In genomic region chr5:178940569-178941360, GRCh38 we compare ENCODE assay signal across 9 cellular contexts. TPM values are rescaled to one million over a fixed set of nuclear protein-coding genes. Genes with fewer than 3 reads are reported as not detected.
DNase-seq lines count a peak whose midpoint lies in the region; ATAC-seq, FAIRE-seq and TF ChIP-seq lines count a peak whose summit lies in the region.
"Had no signal": no experiment of that assay in that cellular context is flagged by ENCODE, and none has a peak within 500 bp of the region (broad histone marks: within the 10 kb centered on the region; RNA-seq: fewer than 3 reads in every experiment).

ZNF454 (plus strand) TSS chr5:178941198; CDS start chr5:178942792, 1,594 bp downstream.

- H2BK120ac ChIP-seq in H1 (replicated peaks; ENCODE audit: low read depth, low read length), result no peak within 1 kb of the TSS

- no peak within 1 kb of the TSS for H2BK15ac ChIP-seq in H1 (ENCODE audit: low read length)

- peak within 1 kb of the TSS; percentile 63 to 90 for H3K4me2 ChIP-seq in H1 (ENCODE audit: insufficient read depth in 1 of 2, low read depth in 2 of 2, low read length in 2 of 2)

- no peak; a peak in 1 of 4 replicates for TF ChIP-seq CTCF in H1 (IDR thresholded peaks at IDR 0.05; ENCODE audit: control extremely low read depth in 1 of 3, insufficient read depth in 1 of 3, low read depth in 1 of 3, low read length in 3 of 3)
- no peak for TF ChIP-seq CTCF in lower leg skin (IDR thresholded peaks at IDR 0.05)
- TF ChIP-seq CTCF in testis (IDR thresholded peaks at IDR 0.05), result no peak
- TF ChIP-seq CTCF in WERI-Rb-1 (IDR thresholded peaks at IDR 0.05; ENCODE audit: low read depth, low read length), result no peak

- CTCF ChIA-PET in H1 (lab: Charles Lee; ENCODE audit: partially characterized antibody), result no interaction called here

- FAIRE-seq in H1 (lab: Jason Lieb, UNC), result no peak

- H3K23ac ChIP-seq in H1 (ENCODE audit: insufficient read length), result no peak within 1 kb of the TSS

- no peak within 1 kb of the TSS for H2BK12ac ChIP-seq in H1 (ENCODE audit: low read depth, low read length)

- intact Hi-C loops in lower leg skin (cut with DNase I; ENCODE audit: low total_unique reads) (no loop called here), testis (cut with DNase I; ENCODE audit: low total_unique reads) (no loop called here)

- no peak within 1 kb of the TSS for H3K18ac ChIP-seq in H1 (ENCODE audit: extremely low read depth, low read length)

- H3K36me3 ChIP-seq in H1 (ENCODE audit: control insufficient read depth in 2 of 4, insufficient read depth in 4 of 4, low read length in 3 of 4), result peaks cover 0 to 6% (median 0%) of the 10 kb centered on the region in 4 experiments; a peak in 2 of 8 replicates
- no peaks in the 10 kb centered on the region for H3K36me3 ChIP-seq in testis (ENCODE audit: low read depth, missing control alignments)
- H3K36me3 ChIP-seq in WERI-Rb-1, result no peaks in the 10 kb centered on the region

- peak within 1 kb of the TSS; percentile 91 for H4K8ac ChIP-seq in H1 (ENCODE audit: extremely low read depth, insufficient read depth, low read length)

- DNase-seq in NCI-H1105 (lab: John Stamatoyannopoulos, UW), result peak; percentile 57
- peak; percentile 48 to 69 for DNase-seq in H1 (ENCODE audit: low read depth in 1 of 2, low spot score in 2 of 2)
- DNase-seq in lower leg skin (ENCODE audit: low spot score in 2 of 2), result peak; percentile 80 to 96
- peak; percentile 96 for DNase-seq in testis
- no peak for DNase-seq in WERI-Rb-1
- DNase-seq in effector CD8-positive, alpha-beta T cell (lab: John Stamatoyannopoulos, UW), result no peak
- no peak for DNase-seq in NCI-H345 (lab: John Stamatoyannopoulos, UW)

- no peak for TF ChIP-seq EP300 in H1 (IDR thresholded peaks at IDR 0.05; ENCODE audit: borderline replicate concordance in 1 of 2, low read depth in 2 of 2, low read length in 2 of 2)

- H3K9me3 ChIP-seq in H1 (ENCODE audit: insufficient read depth in 2 of 2, low read depth in 1 of 2, low read length in 1 of 2) (peaks cover 82 to 92% of the 10 kb centered on the region in 2 experiments), testis (no peaks in the 10 kb centered on the region), WERI-Rb-1 (ENCODE audit: severe bottlenecking) (peaks cover 7% of the 10 kb centered on the region)

- H3K27ac ChIP-seq in H1 (ENCODE audit: low read depth, low read length) (no peak within 1 kb of the TSS), testis (peak within 1 kb of the TSS; percentile 28 to 72), WERI-Rb-1 (no peak within 1 kb of the TSS)
- H3K27ac ChIP-seq: HL-60 had no signal

- H3K4me3 ChIP-seq in H1 (ENCODE audit: extremely low read depth in 1 of 4, insufficient read depth in 2 of 4, low read depth in 3 of 4, low read length in 4 of 4) (peak within 1 kb of the TSS; percentile 47 to 93 (median 55)), lower leg skin (ENCODE audit: low read depth, poor library complexity, severe bottlenecking) (peak within 1 kb of the TSS; percentile 37), testis (peak within 1 kb of the TSS; percentile 72 to 75), WERI-Rb-1 (ENCODE audit: low read depth, low read length) (no peak within 1 kb of the TSS)

- H3K14ac ChIP-seq in H1 (ENCODE audit: insufficient read length), result no peak within 1 kb of the TSS

- ATAC-seq in GM18907 (IDR thresholded peaks at IDR 0.05; ENCODE audit: unreplicated experiment), result no peak

- peak within 1 kb of the TSS; percentile 57 for H4K5ac ChIP-seq in H1 (ENCODE audit: insufficient read length, low read depth, low read length)

- no peaks in the 10 kb centered on the region; the same call in 1 of the 2 replicates for H3K79me1 ChIP-seq in H1 (ENCODE audit: low read depth, low read length)

- no peak within 1 kb of the TSS for H3K4ac ChIP-seq in H1 (replicated peaks; ENCODE audit: insufficient read length, low read depth, low read length)

- no peak within 1 kb of the TSS for H2AK5ac ChIP-seq in H1 (ENCODE audit: low read depth, low read length)

- H2AFZ ChIP-seq in H1 (ENCODE audit: low read length), result no peak within 1 kb of the TSS; the same call in 1 of the 2 replicates

- peak within 1 kb of the TSS in 3 of 4 experiments; percentile 29 to 76 (median 53); a peak in 5 of 7 replicates for H3K9ac ChIP-seq in H1 (replicated peaks in 1 of 4; ENCODE audit: extremely low read depth in 1 of 4, low read depth in 3 of 4, low read length in 3 of 4)

- peaks cover 6% of the 10 kb centered on the region; the same call in 1 of the 2 replicates for H3K23me2 ChIP-seq in H1 (ENCODE audit: low read depth, low read length)

- H2BK5ac ChIP-seq in H1 (ENCODE audit: low read depth, low read length), result no peak within 1 kb of the TSS; the same call in 1 of the 2 replicates

- WGBS in H1 (ENCODE audit: extremely low coverage in 1 of 2, insufficient coverage in 1 of 2, insufficient read length in 1 of 2, insufficient replicate concordance in 2 of 2, low coverage in 1 of 2, low lambda C conversion rate in 2 of 2, missing lambda C conversion rate in 1 of 2), 2 experiments, result 54% methylated on average over 58 of the region's 69 CpGs; no CpG with 5 or more reads in 1 of the 2 experiments
- 3 to 14% methylated on average over 57 to 61 of the region's 69 CpGs for WGBS in lower leg skin, 2 donors
- WGBS in testis, 2 donors, result 1 to 9% methylated on average over 13 to 65 of the region's 69 CpGs

- POLR2A ChIA-PET in H1 (lab: Charles Lee; ENCODE audit: partially characterized antibody), result interaction anchor here (0.5 to 1.8 kb wide), 4 partner anchors 28 to 173 kb away, joined by 3 to 5 read pairs (median 4); partner anchors contain the start of gene ZFP2

- TF ChIP-seq RAD21 in H1 (IDR thresholded peaks at IDR 0.05 in 1 of 2, conservative IDR thresholded peaks at IDR 0.05 in 1 of 2; ENCODE audit: low read depth in 2 of 2, low read length in 2 of 2), result no peak

- H3K4me1 ChIP-seq in H1 (replicated peaks in 1 of 4; ENCODE audit: control insufficient read depth in 3 of 4, insufficient read depth in 4 of 4, low read length in 3 of 4), result no peaks in the 10 kb centered on the region; a peak in 1 of 7 replicates
- H3K4me1 ChIP-seq in testis, result peaks cover 4% of the 10 kb centered on the region

- H3K79me2 ChIP-seq in H1 (ENCODE audit: control insufficient read depth in 1 of 2, insufficient read depth in 2 of 2, low read length in 2 of 2), result no peaks in the 10 kb centered on the region

- no peak within 1 kb of the TSS for H2BK20ac ChIP-seq in H1 (ENCODE audit: low read length)

- no peaks in the 10 kb centered on the region for H4K20me1 ChIP-seq in H1 (replicated peaks in 1 of 2; ENCODE audit: control insufficient read depth in 1 of 2, insufficient read depth in 2 of 2, low read length in 2 of 2)

- no peak within 1 kb of the TSS for H3K56ac ChIP-seq in H1 (replicated peaks; ENCODE audit: insufficient read length, low read depth, low read length)

- H4K91ac ChIP-seq in H1 (replicated peaks; ENCODE audit: insufficient read length, low read length), result no peak within 1 kb of the TSS

- H3K27me3 ChIP-seq in H1 (replicated peaks in 1 of 4; ENCODE audit: control insufficient read depth in 3 of 4, extremely low read depth in 1 of 4, insufficient read depth in 3 of 4, low read length in 3 of 4), result no peaks in the 10 kb centered on the region; a peak in 2 of 7 replicates
- no peaks in the 10 kb centered on the region for H3K27me3 ChIP-seq in testis
- no peaks in the 10 kb centered on the region for H3K27me3 ChIP-seq in WERI-Rb-1 (ENCODE audit: insufficient read depth, low read depth, severe bottlenecking)

- TF ChIP-seq POLR2A in H1 (IDR thresholded peaks at IDR 0.05; ENCODE audit: control extremely low read depth in 1 of 2, low read depth in 2 of 2, low read length in 2 of 2) (no peak), lower leg skin (IDR thresholded peaks at IDR 0.05) (no peak), testis (IDR thresholded peaks at IDR 0.05) (peak; percentile 29)

TF ChIP-seq in H1, 55 proteins besides CTCF, POLR2A, EP300 and RAD21 (continues in another document):
- TF ChIP-seq CREB1 (IDR thresholded peaks at IDR 0.05) (no peak; the same call in 1 of the 2 replicates), SP2 (IDR thresholded peaks at IDR 0.05; ENCODE audit: low read length) (no peak), CBX8 (IDR thresholded peaks at IDR 0.05; ENCODE audit: borderline replicate concordance, low read depth, low read length) (no peak), SIRT6 (IDR thresholded peaks at IDR 0.05; ENCODE audit: low read length) (no peak), SUZ12 (IDR thresholded peaks at IDR 0.05; ENCODE audit: low read length) (no peak), SIN3A (conservative IDR thresholded peaks at IDR 0.05 in 1 of 2, IDR thresholded peaks at IDR 0.05 in 1 of 2; ENCODE audit: low read depth in 1 of 2, low read length in 2 of 2) (no peak), E2F6 (IDR thresholded peaks at IDR 0.05) (peak; percentile 72; the same call in 1 of the 2 replicates), JUN (IDR thresholded peaks at IDR 0.05; ENCODE audit: low read depth, low read length) (no peak), GTF2F1 (IDR thresholded peaks at IDR 0.05; ENCODE audit: borderline replicate concordance, low read depth, low read length) (no peak), TEAD4 (IDR thresholded peaks at IDR 0.05; ENCODE audit: low read depth, low read length) (no peak), SAP30 (IDR thresholded peaks at IDR 0.05; ENCODE audit: insufficient read depth, insufficient replicate concordance, low read length) (no peak), EGR1 (IDR thresholded peaks at IDR 0.05; ENCODE audit: borderline replicate concordance, low read depth, low read length) (no peak), POU5F1 (IDR thresholded peaks at IDR 0.05; ENCODE audit: low read depth, low read length) (no peak), SP4 (IDR thresholded peaks at IDR 0.05; ENCODE audit: low read length) (no peak)

RNA-seq across cellular contexts. Expression of gene ZNF454, which starts in this region (rescaled TPM):
- total RNA-seq in H1 (2021; fragmentation: NEBNext Ultra II Directional; extraction: Animal tissue kit (Norgen Biotek cat#: 25700)), result 0.88 and 1.2 TPM in 2 replicates
- polyA plus RNA-seq in H1 (2011; rRNA removed) (0.33 and 0.69 TPM in 2 replicates), testis (ENCODE audit: insufficient read depth, low read depth, low replicate concordance) (4.4 TPM)
- polyA plus RNA-seq in H1 (2011; cell fraction: cytosol; rRNA removed), result 0.89 TPM
- polyA plus RNA-seq in H1 (2011; cell fraction: nucleus; rRNA removed), result 1.2 TPM
- polyA plus RNA-seq in H1 (2012, experiment 1 of 2), result 0.61 to 1.2 TPM (median 0.95 TPM) in 4 replicates
- 0.30 TPM for polyA plus RNA-seq in H1 (2012, experiment 2 of 2)
- polyA plus RNA-seq in H1 (2013, experiment 1 of 2), result 1.5 TPM
- 1.6 TPM for polyA plus RNA-seq in H1 (2013, experiment 2 of 2)
- polyA minus RNA-seq in H1 (2011; rRNA and poly(A)+ RNA removed), result 1.8 TPM in 2 replicates
- 0.81 TPM for polyA minus RNA-seq in H1 (2011; cell fraction: cytosol; rRNA and poly(A)+ RNA removed)
- polyA minus RNA-seq in H1 (2011; cell fraction: nucleus; rRNA and poly(A)+ RNA removed), result 2.6 TPM
- total RNA-seq in lower leg skin (1 to 10 TPM in 1 of 4 donors, under 1 TPM in 3; 0.08 to 4.2 (median 0.51) TPM), testis (1 to 10 TPM; 6.8 to 8.9 TPM)

Comparison
In these comparisons a context has a peak if more than half of its experiments do, and no peak if none do; other contexts are left out.
1. DNase-seq: peak in NCI-H1105 (single experiment), H1 (2 of 2), lower leg skin (2 of 2) and testis (single experiment); none in WERI-Rb-1 (single experiment), effector CD8-positive, alpha-beta T cell (single experiment) and NCI-H345 (single experiment).
2. H3K27ac ChIP-seq: peak in testis (2 of 2); none in H1 (single experiment) and WERI-Rb-1 (single experiment).